In genomic region chr7:137930616-137931015, GRCh38 we compare ENCODE assay signal across 1 cellular context.
TF ChIP-seq lines count a peak whose summit lies in the region.

No MANE protein-coding gene starts in this region.

TF ChIP-seq in GM23338, 12 proteins besides CTCF, POLR2A, EP300 and RAD21:
- TF ChIP-seq ETS1 (IDR thresholded peaks at IDR 0.05), result no peak
- no peak for TF ChIP-seq EZH2 (IDR thresholded peaks at IDR 0.05; ENCODE audit: low read depth, unreplicated experiment)
- no peak for TF ChIP-seq NANOG (IDR thresholded peaks at IDR 0.05; ENCODE audit: borderline replicate concordance)
- TF ChIP-seq STAT1 (IDR thresholded peaks at IDR 0.05; ENCODE audit: unreplicated experiment), result no peak
- no peak for TF ChIP-seq ZNF114 (CRISPR knock-in tag; IDR thresholded peaks at IDR 0.05)
- no peak for TF ChIP-seq POLR2AphosphoS5 (IDR thresholded peaks at IDR 0.05; ENCODE audit: low read depth)
